In genomic region chr5:161432798-161433197, GRCh38 we compare ENCODE assay signal across 21 cellular contexts.
"Had no signal": no experiment of that assay in that cellular context is flagged by ENCODE, and none has a peak within 500 bp of the region (broad histone marks: within the 10 kb centered on the region; RNA-seq: fewer than 3 reads in every experiment).

No MANE protein-coding gene starts in this region.

- H3K9me3 Mint-ChIP-seq: activated B cell treated with CpG ODN at 0.5 μM for 24 hours; activated CD4-positive, alpha-beta memory T cell treated with anti-CD3 and anti-CD28 coated beads for 36 hours; activated naive CD4-positive, alpha-beta T cell treated with anti-CD3 and anti-CD28 coated beads, Interleukin-2, amount 10 ng/mL, durations not matched to agents 7 days and 5 days; nephron had no signal

- FAIRE-seq: islet of Langerhans had no signal

- H3K36me3 ChIP-seq: cardiac muscle cell, heart left ventricle, neutrophil, ovary, prostate gland, spleen, uterus had no signal

- H3K27ac Mint-ChIP-seq: activated B cell treated with CpG ODN at 0.5 μM for 24 hours; activated CD4-positive, alpha-beta memory T cell treated with anti-CD3 and anti-CD28 coated beads for 36 hours; activated naive CD4-positive, alpha-beta T cell treated with anti-CD3 and anti-CD28 coated beads, Interleukin-2, amount 10 ng/mL, durations not matched to agents 7 days and 5 days; nephron had no signal

- H3K36me3 Mint-ChIP-seq: activated CD4-positive, alpha-beta memory T cell treated with anti-CD3 and anti-CD28 coated beads for 36 hours; activated naive CD4-positive, alpha-beta T cell treated with anti-CD3 and anti-CD28 coated beads, Interleukin-2, amount 10 ng/mL, durations not matched to agents 7 days and 5 days had no signal

- ATAC-seq: heart left ventricle had no signal

- H3K27me3 Mint-ChIP-seq: activated B cell treated with CpG ODN at 0.5 μM for 24 hours; activated CD4-positive, alpha-beta memory T cell treated with anti-CD3 and anti-CD28 coated beads for 36 hours; activated naive CD4-positive, alpha-beta T cell treated with anti-CD3 and anti-CD28 coated beads, Interleukin-2, amount 10 ng/mL, durations not matched to agents 7 days and 5 days had no signal

- H3K27me3 ChIP-seq: cardiac muscle cell, heart left ventricle, neutrophil, ovary, spleen, testis, uterus had no signal

- H3K4me1 Mint-ChIP-seq: activated B cell treated with CpG ODN at 0.5 μM for 24 hours; activated naive CD4-positive, alpha-beta T cell treated with anti-CD3 and anti-CD28 coated beads, Interleukin-2, amount 10 ng/mL, durations not matched to agents 7 days and 5 days; nephron had no signal

- DNase-seq: activated B cell treated with CpG ODN at 0.5 μM for 24 hours; activated CD4-positive, alpha-beta memory T cell treated with anti-CD3 and anti-CD28 coated beads for 36 hours; activated CD4-positive, alpha-beta T cell treated with anti-CD3 and anti-CD28 coated beads for 4 hours; activated effector memory CD4-positive, alpha-beta T cell treated with Interleukin-2 at 50 U/mL for 16 hours; activated naive CD4-positive, alpha-beta T cell treated with anti-CD3 and anti-CD28 coated beads, Interleukin-2, amount 10 ng/mL, durations not matched to agents 7 days and 5 days; activated T-cell treated with anti-CD3 and anti-CD28 coated beads, Interleukin-2, amount 50 U/mL, for 48 hours; amygdala; heart left ventricle; mesenchymal stem cell; ovary; spleen; stimulated activated CD4-positive, alpha-beta T cell treated with anti-CD3 and anti-CD28 coated beads, Interleukin-4, amount 100 ng/mL, for 1 hour; stimulated activated naive CD4-positive, alpha-beta T cell; testis; trophoblast cell; uterus had no signal

- H3K4me3 ChIP-seq: cardiac muscle cell, heart left ventricle, ovary, prostate gland, spleen, testis, uterus had no signal

- H3K4me3 Mint-ChIP-seq: activated B cell treated with CpG ODN at 0.5 μM for 24 hours; activated CD4-positive, alpha-beta memory T cell treated with anti-CD3 and anti-CD28 coated beads for 36 hours; activated naive CD4-positive, alpha-beta T cell treated with anti-CD3 and anti-CD28 coated beads, Interleukin-2, amount 10 ng/mL, durations not matched to agents 7 days and 5 days; nephron had no signal
